8 cellular contexts compared by ENCODE assay signal in the genomic region with DNA sequence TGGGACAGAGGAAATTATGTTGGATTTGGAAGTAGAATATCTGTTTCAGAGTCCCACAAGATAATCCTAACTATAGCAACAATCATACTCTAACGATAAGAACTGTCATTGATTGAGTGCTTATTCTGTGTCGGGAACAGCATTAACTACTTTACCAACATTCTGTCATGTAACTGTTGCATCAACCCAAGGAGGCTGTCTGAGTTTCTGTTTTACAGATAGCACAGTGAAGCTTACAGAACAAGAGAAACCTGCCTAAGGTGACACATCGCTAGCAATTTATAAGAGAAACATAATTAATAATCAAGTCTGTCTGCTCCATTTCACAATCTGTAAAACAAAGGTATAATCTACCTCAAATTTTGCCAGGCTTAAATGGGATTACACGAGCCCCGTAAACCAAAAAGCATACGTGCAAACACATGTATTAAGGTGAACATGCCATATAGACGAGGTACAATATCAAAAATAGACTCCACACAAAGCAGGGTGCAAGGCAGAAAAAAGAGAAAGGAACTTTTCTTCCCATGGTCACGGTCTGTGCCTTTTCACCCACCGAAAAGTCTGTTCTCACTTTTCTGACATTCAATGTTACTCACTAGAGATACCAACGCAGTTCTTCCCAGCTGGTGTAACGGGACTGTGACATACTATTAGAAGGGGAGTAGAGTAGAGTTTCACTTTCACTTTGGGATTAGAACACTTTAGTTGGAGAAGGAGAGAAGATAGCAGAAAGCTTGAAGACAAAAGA. TPM values are rescaled to one million over a fixed set of nuclear protein-coding genes. Genes with fewer than 3 reads are reported as not detected.
A peak's percentile ranks its signal among the peaks of the same experiment; 100 is the strongest.
DNase-seq lines count a peak whose midpoint lies in the region; ATAC-seq and TF ChIP-seq lines count a peak whose summit lies in the region.

No MANE protein-coding gene starts in this region.

- peak overlapping the region; percentile 59 to 89 (median 73) for H3K4me2 ChIP-seq in BLaER1 treated with 17β-estradiol and CSF1 and Interleukin-3, amounts not matched to agents 10 nM and 100 nM

- peak overlapping the region in 3 of 4 donors; percentile 11 to 57 (median 44) for H3K4me3 Mint-ChIP-seq in IgD-negative memory B cell
- peak overlapping the region in 6 of 8 donors; percentile 6 to 72 (median 51) for H3K4me3 Mint-ChIP-seq in naive B cell

- H3K36me3 ChIP-seq in BLaER1 treated with 17β-estradiol and CSF1 and Interleukin-3, amounts not matched to agents 10 nM and 100 nM = no peaks in the 10 kb centered on the region

- no peaks in the 10 kb centered on the region for H3K27me3 ChIP-seq in BLaER1 treated with 17β-estradiol and CSF1 and Interleukin-3, amounts not matched to agents 10 nM and 100 nM

- H3K4me1 ChIP-seq in BLaER1 treated with 17β-estradiol and CSF1 and Interleukin-3, amounts not matched to agents 10 nM and 100 nM = peaks cover 25 to 46% (median 31%) of the 10 kb centered on the region in 10 experiments

- H3K4me1 Mint-ChIP-seq in IgD-negative memory B cell (peaks cover 0 to 13% (median 4%) of the 10 kb centered on the region in 3 donors), naive B cell (peaks cover 4 to 10% (median 7%) of the 10 kb centered on the region in 3 donors)

- peak; percentile 22 for DNase-seq in choroid plexus epithelial cell (ENCODE audit: low read depth)
- DNase-seq in naive B cell = no peak
- no peak for DNase-seq in activated gamma-delta T cell (lab: John Stamatoyannopoulos, UW)
- DNase-seq in NCI-H1694 treated with DMSO at 0.1 percent for 48 hours (lab: John Stamatoyannopoulos, UW) = no peak

- H4K20me1 ChIP-seq in BLaER1 treated with 17β-estradiol and CSF1 and Interleukin-3, amounts not matched to agents 10 nM and 100 nM = no peaks in the 10 kb centered on the region

- H3K27me3 Mint-ChIP-seq in IgD-negative memory B cell (no peaks in the 10 kb centered on the region), naive B cell (no peaks in the 10 kb centered on the region)

- H3K9me3 ChIP-seq in BLaER1 treated with 17β-estradiol and CSF1 and Interleukin-3, amounts not matched to agents 10 nM and 100 nM (replicated peaks in 1 of 11) = peaks cover 0 to 4% (median 0%) of the 10 kb centered on the region in 11 experiments; a peak in 5 of 22 replicates

- H3K9me3 Mint-ChIP-seq in IgD-negative memory B cell (peaks cover 0 to 4% (median 0%) of the 10 kb centered on the region in 3 donors), naive B cell (peaks cover 0 to 6% (median 0%) of the 10 kb centered on the region in 7 donors)

- no peak for TF ChIP-seq CTCF in choroid plexus epithelial cell (conservative IDR thresholded peaks at IDR 0.05; ENCODE audit: low read depth, low read length)

- H3K9ac ChIP-seq in BLaER1 treated with 17β-estradiol and CSF1 and Interleukin-3, amounts not matched to agents 10 nM and 100 nM = peak overlapping the region; percentile 6 to 71 (median 49); a peak in 17 of 22 replicates

- ATAC-seq in naive B cell (ENCODE audit: low read depth in 2 of 2) (no peak), HG02870 (IDR thresholded peaks at IDR 0.05; ENCODE audit: unreplicated experiment) (no peak), HG03342 (IDR thresholded peaks at IDR 0.05; ENCODE audit: unreplicated experiment) (no peak)

- H3K4me3 ChIP-seq in BLaER1 treated with 17β-estradiol and CSF1 and Interleukin-3, amounts not matched to agents 10 nM and 100 nM = peak overlapping the region in 5 of 10 experiments; percentile 14 to 41 (median 32); a peak in 9 of 20 replicates
- H3K4me3 ChIP-seq in choroid plexus epithelial cell (ENCODE audit: low read depth, low read length) = no peak overlapping the region

- no peaks in the 10 kb centered on the region for H3K36me3 Mint-ChIP-seq in IgD-negative memory B cell
- H3K36me3 Mint-ChIP-seq in naive B cell = no peaks in the 10 kb centered on the region

- H3K27ac Mint-ChIP-seq in IgD-negative memory B cell (no peak overlapping the region), naive B cell (peak overlapping the region in 2 of 6 donors; percentile 9 to 49)

- H3K27ac ChIP-seq in BLaER1 treated with 17β-estradiol and CSF1 and Interleukin-3, amounts not matched to agents 10 nM and 100 nM = peak overlapping the region; percentile 15 to 74 (median 56); a peak in 21 of 22 replicates

RNA-seq across cellular contexts. Expression of a gene that starts 37.2 kb away (rescaled TPM):
- polyA plus RNA-seq in IgD-negative memory B cell (not detected), naive B cell (ENCODE audit: low read depth in 6 of 6) (under 1 TPM in 1 of 6 donors, not detected in 5; 0.04 TPM)
